ENCODE assay signal across 16 cellular contexts in the genomic region with DNA sequence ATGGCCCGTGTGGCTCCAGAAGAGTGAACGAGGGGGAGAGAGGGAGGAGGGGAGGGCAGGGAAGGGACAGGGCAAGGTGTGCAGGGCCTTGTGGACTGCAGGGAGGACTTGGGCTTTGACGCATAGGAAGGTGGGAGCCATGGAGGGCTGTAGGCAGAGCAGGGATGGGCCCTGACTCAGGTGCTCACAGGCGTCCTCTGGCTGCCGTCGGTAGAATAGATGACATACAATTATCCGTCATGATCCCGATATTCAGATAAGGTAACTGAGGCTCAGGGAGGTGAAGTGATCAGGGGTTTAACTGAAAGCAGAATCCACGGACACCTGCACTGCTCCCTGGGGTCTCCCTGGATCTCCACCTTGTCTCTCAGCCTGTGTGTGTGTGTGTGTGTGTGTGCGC. TPM values are rescaled to one million over a fixed set of nuclear protein-coding genes. Genes with fewer than 3 reads are reported as not detected.
A peak's percentile ranks its signal among the peaks of the same experiment; 100 is the strongest.
DNase-seq lines count a peak whose midpoint lies in the region; ATAC-seq and TF ChIP-seq lines count a peak whose summit lies in the region.
"Had no signal": no experiment of that assay in that cellular context is flagged by ENCODE, and none has a peak within 500 bp of the region (broad histone marks: within the 10 kb centered on the region; RNA-seq: fewer than 3 reads in every experiment).

No MANE protein-coding gene starts in this region.

- peak overlapping the region; percentile 6 for H3K4me3 Mint-ChIP-seq in activated naive CD4-positive, alpha-beta T cell treated with anti-CD3 and anti-CD28 coated beads, Interleukin-2, amount 10 ng/mL, durations not matched to agents 7 days and 5 days
- H3K4me3 Mint-ChIP-seq in activated naive CD4-positive, alpha-beta T cell treated with anti-CD3 and anti-CD28 coated beads for 36 hours, result no peak overlapping the region
- H3K4me3 Mint-ChIP-seq in central memory CD8-positive, alpha-beta T cell, result no peak overlapping the region
- H3K4me3 Mint-ChIP-seq: mesothelial cell of epicardium had no signal

- no peak overlapping the region for H2BK12ac ChIP-seq in neuronal stem cell (ENCODE audit: low read length)

- POLR2A ChIA-PET in HEK293 (lab: Yijun Ruan, JAX), result no interaction called here

- no peak overlapping the region for H3K4me3 ChIP-seq in HEK293 (ENCODE audit: low read depth, low read length)
- no peak overlapping the region for H3K4me3 ChIP-seq in neuronal stem cell (ENCODE audit: low read length in 2 of 2)
- H3K4me3 ChIP-seq: thoracic aorta had no signal

- no peak overlapping the region for H2BK5ac ChIP-seq in neuronal stem cell (ENCODE audit: low read length)

- peaks cover 6% of the 10 kb centered on the region for H3K9me3 Mint-ChIP-seq in activated naive CD4-positive, alpha-beta T cell treated with anti-CD3 and anti-CD28 coated beads, Interleukin-2, amount 10 ng/mL, durations not matched to agents 7 days and 5 days
- no peaks in the 10 kb centered on the region for H3K9me3 Mint-ChIP-seq in activated naive CD4-positive, alpha-beta T cell treated with anti-CD3 and anti-CD28 coated beads for 36 hours
- H3K9me3 Mint-ChIP-seq in central memory CD8-positive, alpha-beta T cell, result no peaks in the 10 kb centered on the region
- H3K9me3 Mint-ChIP-seq: mesothelial cell of epicardium had no signal

- H2BK15ac ChIP-seq in neuronal stem cell (ENCODE audit: low read length), result no peak overlapping the region

- no CpG with 5 or more reads among the region's 10 CpGs for WGBS in neuronal stem cell (ENCODE audit: extremely low coverage in 2 of 2, insufficient read length in 2 of 2, insufficient replicate concordance in 1 of 2), 2 donors

- H3K4me2 ChIP-seq in neuronal stem cell (ENCODE audit: insufficient read depth, low read length, poor library complexity, severe bottlenecking), result no peak overlapping the region

- DNase-seq in activated naive CD4-positive, alpha-beta T cell treated with anti-CD3 and anti-CD28 coated beads, Interleukin-2, amount 10 ng/mL, durations not matched to agents 7 days and 5 days, result no peak
- no peak for DNase-seq in activated naive CD4-positive, alpha-beta T cell treated with anti-CD3 and anti-CD28 coated beads for 36 hours
- no peak for DNase-seq in central memory CD8-positive, alpha-beta T cell (ENCODE audit: low spot score in 2 of 2)
- DNase-seq in neuronal stem cell (ENCODE audit: low spot score) (no peak), NCI-H2196 treated with DMSO at 0.1 percent for 48 hours (lab: John Stamatoyannopoulos, UW; ENCODE audit: unreplicated experiment) (no peak), mucosa of gallbladder (ENCODE audit: low spot score) (no peak), SK-N-DZ (ENCODE audit: low spot score) (no peak)
- DNase-seq: activated CD4-positive, alpha-beta T cell treated with anti-CD3 and anti-CD28 coated beads for 4 hours; activated T-cell treated with anti-CD3 and anti-CD28 coated beads, Interleukin-2, amount 50 U/mL, for 48 hours; dermis blood vessel endothelial cell; NCI-H1105 treated with DMSO at 0.1 percent for 48 hours; NCI-H345 had no signal

- H3K14ac ChIP-seq in neuronal stem cell (ENCODE audit: low read length), result peak overlapping the region; percentile 61

- H3K36me3 ChIP-seq in HEK293 (ENCODE audit: control insufficient read depth in 2 of 2, insufficient read depth in 1 of 2, low read length in 2 of 2) (no peaks in the 10 kb centered on the region), neuronal stem cell (replicated peaks in 1 of 2; ENCODE audit: control insufficient read depth in 2 of 2, insufficient read depth in 2 of 2, low read length in 2 of 2) (no peaks in the 10 kb centered on the region)
- H3K36me3 ChIP-seq: thoracic aorta had no signal

- no peak overlapping the region for H3K4ac ChIP-seq in neuronal stem cell (ENCODE audit: low read length)

- H3K36me3 Mint-ChIP-seq in activated naive CD4-positive, alpha-beta T cell treated with anti-CD3 and anti-CD28 coated beads, Interleukin-2, amount 10 ng/mL, durations not matched to agents 7 days and 5 days, result no peaks in the 10 kb centered on the region
- no peaks in the 10 kb centered on the region for H3K36me3 Mint-ChIP-seq in activated naive CD4-positive, alpha-beta T cell treated with anti-CD3 and anti-CD28 coated beads for 36 hours (ENCODE audit: low read depth)
- H3K36me3 Mint-ChIP-seq in central memory CD8-positive, alpha-beta T cell (ENCODE audit: insufficient read depth), result peaks cover 4% of the 10 kb centered on the region
- H3K36me3 Mint-ChIP-seq: mesothelial cell of epicardium had no signal

- no peak overlapping the region for H3K18ac ChIP-seq in neuronal stem cell (ENCODE audit: low read length)

- H3K4me1 Mint-ChIP-seq in activated naive CD4-positive, alpha-beta T cell treated with anti-CD3 and anti-CD28 coated beads, Interleukin-2, amount 10 ng/mL, durations not matched to agents 7 days and 5 days, result peaks cover 14% of the 10 kb centered on the region
- H3K4me1 Mint-ChIP-seq in activated naive CD4-positive, alpha-beta T cell treated with anti-CD3 and anti-CD28 coated beads for 36 hours (ENCODE audit: low read depth), result peaks cover 11% of the 10 kb centered on the region
- H3K4me1 Mint-ChIP-seq in central memory CD8-positive, alpha-beta T cell, result peaks cover 17% of the 10 kb centered on the region

- H3K9me3 ChIP-seq in HEK293 (ENCODE audit: control insufficient read depth, insufficient read depth, low read depth, low read length) (no peaks in the 10 kb centered on the region), neuronal stem cell (replicated peaks in 1 of 2; ENCODE audit: control insufficient read depth in 2 of 2, insufficient read depth in 1 of 2, low read depth in 1 of 2, low read length in 2 of 2) (peaks cover 0 to 5% of the 10 kb centered on the region in 2 donors)
- H3K9me3 ChIP-seq: thoracic aorta had no signal

- peak overlapping the region; percentile 72 for H3K27ac Mint-ChIP-seq in activated naive CD4-positive, alpha-beta T cell treated with anti-CD3 and anti-CD28 coated beads, Interleukin-2, amount 10 ng/mL, durations not matched to agents 7 days and 5 days
- H3K27ac Mint-ChIP-seq in activated naive CD4-positive, alpha-beta T cell treated with anti-CD3 and anti-CD28 coated beads for 36 hours, result no peak overlapping the region
- H3K27ac Mint-ChIP-seq in central memory CD8-positive, alpha-beta T cell (ENCODE audit: low read depth), result peak overlapping the region; percentile 60
- H3K27ac Mint-ChIP-seq: mesothelial cell of epicardium had no signal

- no peak overlapping the region for H4K8ac ChIP-seq in neuronal stem cell (ENCODE audit: low read depth, low read length)

- H2BK120ac ChIP-seq in neuronal stem cell (ENCODE audit: low read depth, low read length), result no peak overlapping the region

- H3K27me3 Mint-ChIP-seq in activated naive CD4-positive, alpha-beta T cell treated with anti-CD3 and anti-CD28 coated beads, Interleukin-2, amount 10 ng/mL, durations not matched to agents 7 days and 5 days, result peaks cover 57% of the 10 kb centered on the region
- peaks cover 2% of the 10 kb centered on the region for H3K27me3 Mint-ChIP-seq in activated naive CD4-positive, alpha-beta T cell treated with anti-CD3 and anti-CD28 coated beads for 36 hours (ENCODE audit: low read depth)
- no peaks in the 10 kb centered on the region for H3K27me3 Mint-ChIP-seq in central memory CD8-positive, alpha-beta T cell

- H3K79me1 ChIP-seq in neuronal stem cell (ENCODE audit: low read depth, low read length), result peaks cover 3% of the 10 kb centered on the region

- H3K4me1 ChIP-seq in HEK293 (ENCODE audit: control insufficient read depth, insufficient read depth, low read length) (no peaks in the 10 kb centered on the region), neuronal stem cell (ENCODE audit: control insufficient read depth in 2 of 2, insufficient read depth in 1 of 2, low read depth in 1 of 2, low read length in 2 of 2) (no peaks in the 10 kb centered on the region)

- no peak overlapping the region for H3K27ac ChIP-seq in HEK293 (ENCODE audit: extremely low read depth, low read depth, low read length)
- H3K27ac ChIP-seq in neuronal stem cell (replicated peaks; ENCODE audit: low read length), result no peak overlapping the region
- H3K27ac ChIP-seq: thoracic aorta had no signal

- CTCF ChIA-PET in activated naive CD4-positive, alpha-beta T cell treated with anti-CD3 and anti-CD28 coated beads, Interleukin-2, amount 10 ng/mL, durations not matched to agents 7 days and 5 days (lab: Charles Lee), result no interaction called here
- CTCF ChIA-PET in activated naive CD4-positive, alpha-beta T cell treated with anti-CD3 and anti-CD28 coated beads for 36 hours (lab: Charles Lee), result no interaction called here
- CTCF ChIA-PET in HEK293 (lab: Yijun Ruan, JAX), result interaction anchor here (0.6 to 1.2 kb wide), 3 partner anchors 21 to 91 kb away, joined by 3 to 4 read pairs (median 3); no protein-coding TSS in a partner anchor

- no peak overlapping the region for H2AFZ ChIP-seq in neuronal stem cell (ENCODE audit: low read length)

- peak; percentile 34; the same call in 1 of the 2 replicates for TF ChIP-seq CTCF in HEK293 (tag by site-specific recombination; IDR thresholded peaks at IDR 0.05)

- no peak overlapping the region for H3K9ac ChIP-seq in neuronal stem cell (ENCODE audit: low read depth, low read length, poor library complexity)

- no peak for ATAC-seq in central memory CD8-positive, alpha-beta T cell (replicated peaks; ENCODE audit: extremely low read depth, poor library complexity, severe bottlenecking)

- H2AK5ac ChIP-seq in neuronal stem cell (ENCODE audit: low read depth, low read length), result no peak overlapping the region

- H3K27me3 ChIP-seq in neuronal stem cell (ENCODE audit: control insufficient read depth in 3 of 3, insufficient read depth in 3 of 3, low read depth in 1 of 3, low read length in 3 of 3), result peaks cover 0 to 5% (median 3%) of the 10 kb centered on the region in 3 experiments

- no peak overlapping the region for H4K91ac ChIP-seq in neuronal stem cell (ENCODE audit: low read depth, low read length, poor library complexity)

- intact Hi-C loops in activated naive CD4-positive, alpha-beta T cell treated with anti-CD3 and anti-CD28 coated beads for 36 hours (cut with micrococcal nuclease), result no loop called here

- no peak overlapping the region for H3K23ac ChIP-seq in neuronal stem cell (ENCODE audit: low read depth, low read length, poor library complexity)

RNA-seq across cellular contexts. Expression of a gene that starts 3.4 kb away (rescaled TPM):
- under 1 TPM; 0.81 to 0.94 TPM for total RNA-seq in activated naive CD4-positive, alpha-beta T cell treated with anti-CD3 and anti-CD28 coated beads for 36 hours
- polyA plus RNA-seq in neuronal stem cell (2013, experiment 1 of 2), result 0.21 TPM
- 0.64 TPM for polyA plus RNA-seq in neuronal stem cell (2013, experiment 2 of 2)
- total RNA-seq in mucosa of gallbladder, result 486 TPM
- not detected in 2 replicates for polyA plus RNA-seq in SK-N-DZ (2014; cell fraction: cytosol; rRNA removed)
- polyA plus RNA-seq in SK-N-DZ (2014; cell fraction: nucleus; rRNA removed), result not detected in 2 replicates

RNA-seq across cellular contexts. Expression of a gene that starts 20.3 kb away (rescaled TPM):
- total RNA-seq in activated naive CD4-positive, alpha-beta T cell treated with anti-CD3 and anti-CD28 coated beads for 36 hours, result 10 to 100 TPM; 54.0 to 59.9 TPM
- polyA plus RNA-seq in neuronal stem cell (2013, experiment 1 of 2), result 54.3 TPM
- polyA plus RNA-seq in neuronal stem cell (2013, experiment 2 of 2), result 53.1 TPM
- 137 TPM for total RNA-seq in mucosa of gallbladder
- 33.8 and 39.2 TPM in 2 replicates for polyA plus RNA-seq in SK-N-DZ (2014; cell fraction: cytosol; rRNA removed)
- 59.8 and 73.1 TPM in 2 replicates for polyA plus RNA-seq in SK-N-DZ (2014; cell fraction: nucleus; rRNA removed)

RNA-seq across cellular contexts. Expression of a gene that starts 22.4 kb away (rescaled TPM):
- 10 to 100 TPM; 56.2 to 61.1 TPM for total RNA-seq in activated naive CD4-positive, alpha-beta T cell treated with anti-CD3 and anti-CD28 coated beads for 36 hours
- 49.7 TPM for polyA plus RNA-seq in neuronal stem cell (2013, experiment 1 of 2)
- 50.0 TPM for polyA plus RNA-seq in neuronal stem cell (2013, experiment 2 of 2)
- total RNA-seq in mucosa of gallbladder, result 68.9 TPM
- polyA plus RNA-seq in SK-N-DZ (2014; cell fraction: cytosol; rRNA removed), result 10.4 and 42.0 TPM in 2 replicates
- 11.9 and 16.9 TPM in 2 replicates for polyA plus RNA-seq in SK-N-DZ (2014; cell fraction: nucleus; rRNA removed)

RNA-seq across cellular contexts. Expression of a gene that starts 47.1 kb away (rescaled TPM):
- total RNA-seq in activated naive CD4-positive, alpha-beta T cell treated with anti-CD3 and anti-CD28 coated beads for 36 hours, result 10 to 100 TPM; 13.1 to 14.5 TPM
- polyA plus RNA-seq in neuronal stem cell (2013, experiment 1 of 2), result not detected
- polyA plus RNA-seq in neuronal stem cell (2013, experiment 2 of 2), result under 0.01 TPM
- 1.8 TPM for total RNA-seq in mucosa of gallbladder
- not detected in 2 replicates for polyA plus RNA-seq in SK-N-DZ (2014; cell fraction: cytosol; rRNA removed)
- polyA plus RNA-seq in SK-N-DZ (2014; cell fraction: nucleus; rRNA removed), result not detected in 2 replicates
- total RNA-seq: dermis blood vessel endothelial cell had no signal
- polyA plus RNA-seq: AG04450 had no signal

RNA-seq across cellular contexts. Expression of a gene that starts 50.2 kb away (rescaled TPM):
- total RNA-seq in activated naive CD4-positive, alpha-beta T cell treated with anti-CD3 and anti-CD28 coated beads for 36 hours, result 10 to 100 TPM; 23.2 to 24.9 TPM
- 0.18 TPM for polyA plus RNA-seq in neuronal stem cell (2013, experiment 1 of 2)
- polyA plus RNA-seq in neuronal stem cell (2013, experiment 2 of 2), result 0.14 TPM
- 28.2 TPM for total RNA-seq in mucosa of gallbladder
- polyA plus RNA-seq in SK-N-DZ (2014; cell fraction: cytosol; rRNA removed), result 0.71 and 0.80 TPM in 2 replicates
- polyA plus RNA-seq in SK-N-DZ (2014; cell fraction: nucleus; rRNA removed), result 0.06 and 2.2 TPM in 2 replicates
- polyA plus RNA-seq: AG04450 had no signal

Comparison
In these comparisons a context has a peak if more than half of its experiments do, and no peak if none do; other contexts are left out.
1. RNA of a gene that starts 3.4 kb away (total RNA-seq): 486 TPM in mucosa of gallbladder (single experiment); 0.81 to 0.94 TPM in activated naive CD4-positive, alpha-beta T cell treated with anti-CD3 and anti-CD28 coated beads for 36 hours; every median in the first group is over 100 times any median in the second.